1 cellular context compared by ENCODE assay signal in the genomic region with DNA sequence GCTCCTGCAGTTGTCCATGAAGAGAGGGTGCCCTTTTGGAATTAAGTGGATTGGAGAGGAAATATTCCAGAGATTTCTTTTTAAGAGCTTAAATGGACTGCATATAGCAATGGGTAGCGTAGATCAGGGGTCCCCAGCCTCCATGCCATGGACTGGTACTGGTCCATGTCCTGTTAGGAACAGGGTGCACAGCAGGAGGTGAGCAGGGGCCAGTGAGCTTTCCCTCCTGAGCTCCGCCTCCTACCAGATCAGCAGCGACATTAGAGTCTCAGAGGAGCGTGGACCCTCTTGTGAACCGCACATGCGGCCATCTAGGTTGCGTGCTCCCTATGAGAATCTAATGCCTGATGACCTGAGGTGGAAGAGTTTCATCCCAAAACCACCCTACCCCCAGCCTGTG.
TF ChIP-seq lines count a peak whose summit lies in the region.

No MANE protein-coding gene starts in this region.

TF ChIP-seq in IMR-90, 13 proteins besides CTCF, POLR2A, EP300 and RAD21:
- TF ChIP-seq CHD1 (IDR thresholded peaks at IDR 0.05; ENCODE audit: low read depth, low read length) (no peak), RFX5 (IDR thresholded peaks at IDR 0.05; ENCODE audit: low read depth, low read length) (no peak), FOS (IDR thresholded peaks at IDR 0.05; ENCODE audit: low read depth, low read length) (no peak), MAZ (IDR thresholded peaks at IDR 0.05; ENCODE audit: borderline replicate concordance, low read depth, low read length) (no peak), RCOR1 (IDR thresholded peaks at IDR 0.05; ENCODE audit: insufficient replicate concordance, low read length) (no peak), MXI1 (IDR thresholded peaks at IDR 0.05; ENCODE audit: borderline replicate concordance, low read depth, low read length) (no peak), NFE2L2 (IDR thresholded peaks at IDR 0.05; ENCODE audit: low read depth, low read length) (no peak), CEBPB (IDR thresholded peaks at IDR 0.05; ENCODE audit: low read depth, low read length) (no peak), MAFK (IDR thresholded peaks at IDR 0.05; ENCODE audit: low read depth, low read length) (no peak), BHLHE40 (IDR thresholded peaks at IDR 0.05; ENCODE audit: low read depth, low read length) (no peak), SMC3 (IDR thresholded peaks at IDR 0.05; ENCODE audit: low read depth, low read length) (no peak), USF2 (IDR thresholded peaks at IDR 0.05; ENCODE audit: low read depth, low read length) (no peak)
- TF ChIP-seq, protein P1, sequence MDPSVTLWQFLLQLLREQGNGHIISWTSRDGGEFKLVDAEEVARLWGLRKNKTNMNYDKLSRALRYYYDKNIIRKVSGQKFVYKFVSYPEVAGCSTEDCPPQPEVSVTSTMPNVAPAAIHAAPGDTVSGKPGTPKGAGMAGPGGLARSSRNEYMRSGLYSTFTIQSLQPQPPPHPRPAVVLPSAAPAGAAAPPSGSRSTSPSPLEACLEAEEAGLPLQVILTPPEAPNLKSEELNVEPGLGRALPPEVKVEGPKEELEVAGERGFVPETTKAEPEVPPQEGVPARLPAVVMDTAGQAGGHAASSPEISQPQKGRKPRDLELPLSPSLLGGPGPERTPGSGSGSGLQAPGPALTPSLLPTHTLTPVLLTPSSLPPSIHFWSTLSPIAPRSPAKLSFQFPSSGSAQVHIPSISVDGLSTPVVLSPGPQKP (IDR thresholded peaks at IDR 0.05; ENCODE audit: borderline replicate concordance, low read depth, low read length): no peak
